Comparison of ENCODE assay signal across 17 cellular contexts in the genomic region with DNA sequence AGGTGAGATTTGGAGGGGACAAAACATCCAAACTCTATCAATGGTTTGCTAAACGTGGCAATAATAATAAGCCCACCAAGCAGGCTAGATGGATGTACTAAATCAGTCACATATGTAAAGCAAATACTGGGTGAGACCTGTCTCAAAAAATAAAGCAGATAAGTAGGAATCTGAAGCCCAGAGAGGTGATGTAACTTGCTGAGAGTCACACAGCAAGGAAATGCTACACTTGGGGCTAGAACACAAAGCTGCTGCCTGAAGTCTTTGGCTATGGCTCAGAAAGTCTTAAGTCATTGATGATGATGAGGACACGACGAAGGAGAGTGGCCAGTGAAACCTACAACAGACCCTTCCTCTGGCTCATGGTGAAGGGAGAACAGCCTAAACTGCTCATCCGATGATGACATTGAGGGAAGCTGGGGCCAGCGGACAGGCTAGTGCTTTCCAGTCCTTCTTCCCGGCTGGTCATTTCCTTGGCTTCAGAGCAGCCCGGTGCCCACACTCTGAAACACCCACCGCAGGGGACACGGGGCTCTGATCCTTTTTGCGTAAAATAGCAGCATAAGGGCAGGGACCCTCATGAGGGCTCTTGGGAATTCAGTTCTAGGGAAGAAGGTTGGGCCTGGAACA. TPM values are rescaled to one million over a fixed set of nuclear protein-coding genes. Genes with fewer than 3 reads are reported as not detected.
A peak's percentile ranks its signal among the peaks of the same experiment; 100 is the strongest.
DNase-seq lines count a peak whose midpoint lies in the region; ATAC-seq and TF ChIP-seq lines count a peak whose summit lies in the region.
"Had no signal": no experiment of that assay in that cellular context is flagged by ENCODE, and none has a peak within 500 bp of the region (broad histone marks: within the 10 kb centered on the region; RNA-seq: fewer than 3 reads in every experiment).

No MANE protein-coding gene starts in this region.

- CTCF ChIA-PET in Calu3 (lab: Charles Lee): interaction anchor here (1.5 kb wide), 1 partner anchor 23 kb away, joined by 6 read pairs; no protein-coding TSS in a partner anchor

- no peak overlapping the region for H3K14ac ChIP-seq in mesenchymal stem cell (ENCODE audit: low read length in 2 of 2)

- H3K27me3 ChIP-seq in mesenchymal stem cell (ENCODE audit: control insufficient read depth in 1 of 2, insufficient read depth in 1 of 2, low read length in 2 of 2) (no peaks in the 10 kb centered on the region), testis (no peaks in the 10 kb centered on the region)
- H3K27me3 ChIP-seq: SJSA1 had no signal

- H2AFZ ChIP-seq in mesenchymal stem cell (ENCODE audit: low read depth, low read length): no peak overlapping the region

- peak overlapping the region in 1 of 2 experiments; percentile 55 for H3K4ac ChIP-seq in mesenchymal stem cell (ENCODE audit: low read depth in 1 of 2, low read length in 2 of 2)

- H3K9me3 ChIP-seq in mesenchymal stem cell (ENCODE audit: control insufficient read depth, low read length): peaks cover 8% of the 10 kb centered on the region
- H3K9me3 ChIP-seq in mucosa of descending colon: no peaks in the 10 kb centered on the region
- H3K9me3 ChIP-seq in testis: no peaks in the 10 kb centered on the region
- H3K9me3 ChIP-seq: SJSA1 had no signal

- no peak overlapping the region for H3K4me3 ChIP-seq in mesenchymal stem cell (ENCODE audit: insufficient read depth in 1 of 2, low read depth in 1 of 2, low read length in 2 of 2)
- H3K4me3 ChIP-seq in mucosa of descending colon: no peak overlapping the region
- no peak overlapping the region for H3K4me3 ChIP-seq in testis
- H3K4me3 ChIP-seq: SJSA1 had no signal

- H4K8ac ChIP-seq in mesenchymal stem cell (ENCODE audit: low read length): no peak overlapping the region

- no peak overlapping the region for H3K23ac ChIP-seq in mesenchymal stem cell (ENCODE audit: low read length in 2 of 2)

- peaks cover 13% of the 10 kb centered on the region for H3K4me1 ChIP-seq in mesenchymal stem cell (ENCODE audit: control insufficient read depth, insufficient read depth, low read depth, low read length)
- no peaks in the 10 kb centered on the region for H3K4me1 ChIP-seq in mucosa of descending colon (ENCODE audit: low read depth)
- no peaks in the 10 kb centered on the region for H3K4me1 ChIP-seq in testis

- no peak for TF ChIP-seq CTCF in Calu3 (IDR thresholded peaks at IDR 0.05; ENCODE audit: unreplicated experiment)
- TF ChIP-seq CTCF in mucosa of descending colon (IDR thresholded peaks at IDR 0.05): no peak
- no peak for TF ChIP-seq CTCF in testis (IDR thresholded peaks at IDR 0.05)

- no peak overlapping the region for H3K4me2 ChIP-seq in mesenchymal stem cell (ENCODE audit: low read length, poor library complexity, severe bottlenecking)
- H3K4me2 ChIP-seq: KMS-11 had no signal

- BruUV-seq in Calu3 (replicated peaks; lab: Mats Ljungman, UMichigan): no TSS peak

- peak overlapping the region; percentile 14 to 64 for H2BK12ac ChIP-seq in mesenchymal stem cell (ENCODE audit: low read length in 2 of 2)

- no peak overlapping the region for H4K91ac ChIP-seq in mesenchymal stem cell (ENCODE audit: low read length)

- intact Hi-C loops in Calu3 (cut with micrococcal nuclease; ENCODE audit: unreplicated experiment): no loop called here
- intact Hi-C loops in mucosa of descending colon (cut with DNase I, micrococcal nuclease): no loop called here
- intact Hi-C loops in testis (cut with DNase I; ENCODE audit: low total_unique reads): no loop called here

- no peak overlapping the region for H3K4me3 Mint-ChIP-seq in Calu3 (ENCODE audit: low read depth, unreplicated experiment)
- no peak overlapping the region for H3K4me3 Mint-ChIP-seq in activated T-helper 17 cell treated with anti-CD3 and anti-CD28 coated beads, Interleukin-2, amount 50 U/mL, for 72 hours
- H3K4me3 Mint-ChIP-seq in stimulated activated effector memory CD8-positive, alpha-beta T cell treated with anti-CD3 and anti-CD28 coated beads, Interleukin-12 subunit alpha, Interleukin-12 subunit beta, amount 100 ng/mL, for 72 hours: no peak overlapping the region
- H3K4me3 Mint-ChIP-seq: B cell had no signal

- H2BK5ac ChIP-seq in mesenchymal stem cell (ENCODE audit: low read depth, low read length, poor library complexity, severe bottlenecking): no peak overlapping the region

- H3K36me3 ChIP-seq in mesenchymal stem cell (ENCODE audit: control insufficient read depth in 1 of 2, insufficient read depth in 2 of 2, low read depth in 1 of 2, low read length in 2 of 2): no peaks in the 10 kb centered on the region
- no peaks in the 10 kb centered on the region for H3K36me3 ChIP-seq in mucosa of descending colon (ENCODE audit: low read depth)
- no peaks in the 10 kb centered on the region for H3K36me3 ChIP-seq in testis (ENCODE audit: low read depth, missing control alignments)
- H3K36me3 ChIP-seq: SJSA1 had no signal

- no peaks in the 10 kb centered on the region for H3K79me1 ChIP-seq in mesenchymal stem cell (replicated peaks; ENCODE audit: low read length, poor library complexity, severe bottlenecking)

- H2AK5ac ChIP-seq in mesenchymal stem cell (ENCODE audit: low read length, severe bottlenecking): peak overlapping the region; percentile 79

- H3K27me3 Mint-ChIP-seq in Calu3 (ENCODE audit: unreplicated experiment): no peaks in the 10 kb centered on the region
- no peaks in the 10 kb centered on the region for H3K27me3 Mint-ChIP-seq in activated T-helper 17 cell treated with anti-CD3 and anti-CD28 coated beads, Interleukin-2, amount 50 U/mL, for 72 hours

- no peak overlapping the region for H3K18ac ChIP-seq in mesenchymal stem cell (ENCODE audit: low read depth in 1 of 2, low read length in 2 of 2)

- no peak overlapping the region for H2BK120ac ChIP-seq in mesenchymal stem cell (ENCODE audit: low read depth, low read length)

- H3K27ac ChIP-seq in mesenchymal stem cell (ENCODE audit: low read length, poor library complexity, severe bottlenecking) (no peak overlapping the region), testis (no peak overlapping the region)
- H3K27ac ChIP-seq: KMS-11 had no signal

- H2BK15ac ChIP-seq in mesenchymal stem cell (ENCODE audit: low read depth, poor library complexity, severe bottlenecking): peak overlapping the region; percentile 60

- H3K4me1 Mint-ChIP-seq in Calu3 (ENCODE audit: low read depth, unreplicated experiment): peaks cover 23% of the 10 kb centered on the region
- peaks cover 9% of the 10 kb centered on the region for H3K4me1 Mint-ChIP-seq in activated T-helper 17 cell treated with anti-CD3 and anti-CD28 coated beads, Interleukin-2, amount 50 U/mL, for 72 hours
- H3K4me1 Mint-ChIP-seq in stimulated activated effector memory CD8-positive, alpha-beta T cell treated with anti-CD3 and anti-CD28 coated beads, Interleukin-12 subunit alpha, Interleukin-12 subunit beta, amount 100 ng/mL, for 72 hours: peaks cover 20% of the 10 kb centered on the region
- H3K4me1 Mint-ChIP-seq: B cell had no signal

- peaks cover 11% of the 10 kb centered on the region for H3K36me3 Mint-ChIP-seq in Calu3 (ENCODE audit: insufficient read depth, unreplicated experiment)
- H3K36me3 Mint-ChIP-seq in activated T-helper 17 cell treated with anti-CD3 and anti-CD28 coated beads, Interleukin-2, amount 50 U/mL, for 72 hours (ENCODE audit: low read depth): no peaks in the 10 kb centered on the region
- H3K36me3 Mint-ChIP-seq in stimulated activated effector memory CD8-positive, alpha-beta T cell treated with anti-CD3 and anti-CD28 coated beads, Interleukin-12 subunit alpha, Interleukin-12 subunit beta, amount 100 ng/mL, for 72 hours: no peaks in the 10 kb centered on the region

- peak overlapping the region; percentile 90 for H3K27ac Mint-ChIP-seq in Calu3 (ENCODE audit: unreplicated experiment)
- peak overlapping the region; percentile 85 for H3K27ac Mint-ChIP-seq in activated T-helper 17 cell treated with anti-CD3 and anti-CD28 coated beads, Interleukin-2, amount 50 U/mL, for 72 hours
- peak overlapping the region; percentile 66 for H3K27ac Mint-ChIP-seq in stimulated activated effector memory CD8-positive, alpha-beta T cell treated with anti-CD3 and anti-CD28 coated beads, Interleukin-12 subunit alpha, Interleukin-12 subunit beta, amount 100 ng/mL, for 72 hours
- H3K27ac Mint-ChIP-seq: B cell had no signal

- TF ChIP-seq POLR2A in testis (IDR thresholded peaks at IDR 0.05): no peak

- peak overlapping the region; percentile 79 for H3K9ac ChIP-seq in mesenchymal stem cell (ENCODE audit: low read length)
- H3K9ac ChIP-seq: KMS-11 had no signal

- WGBS in mesenchymal stem cell: 86% methylated on average over 9 of the region's 10 CpGs
- WGBS in testis, 2 donors: 75 to 81% methylated on average over 10 of the region's 10 CpGs

- H3K9me3 Mint-ChIP-seq in Calu3 (ENCODE audit: low read depth, unreplicated experiment): no peaks in the 10 kb centered on the region
- H3K9me3 Mint-ChIP-seq in activated T-helper 17 cell treated with anti-CD3 and anti-CD28 coated beads, Interleukin-2, amount 50 U/mL, for 72 hours: peaks cover 7% of the 10 kb centered on the region
- peaks cover 6% of the 10 kb centered on the region for H3K9me3 Mint-ChIP-seq in stimulated activated effector memory CD8-positive, alpha-beta T cell treated with anti-CD3 and anti-CD28 coated beads, Interleukin-12 subunit alpha, Interleukin-12 subunit beta, amount 100 ng/mL, for 72 hours

- DNase-seq in Calu3 (no peak), mesenchymal stem cell (no peak), mucosa of descending colon (no peak), NCI-H1417 treated with DMSO at 0.1 percent for 48 hours (lab: John Stamatoyannopoulos, UW) (no peak), testis (no peak)
- DNase-seq in stimulated activated effector memory CD8-positive, alpha-beta T cell treated with anti-CD3 and anti-CD28 coated beads, Interleukin-12 subunit alpha, Interleukin-12 subunit beta, amount 100 ng/mL, for 72 hours (ENCODE audit: low spot score in 2 of 2): no peak
- DNase-seq: GF-D8, NCI-H1105, NCI-H2029 treated with DMSO at 0.1 percent for 48 hours, NCI-H510A treated with DMSO at 0.1 percent for 48 hours, NCI-H82 had no signal

- ATAC-seq in activated T-helper 17 cell treated with anti-CD3 and anti-CD28 coated beads, Interleukin-2, amount 50 U/mL, for 72 hours (replicated peaks): no peak
- ATAC-seq in stimulated activated effector memory CD8-positive, alpha-beta T cell treated with anti-CD3 and anti-CD28 coated beads, Interleukin-12 subunit alpha, Interleukin-12 subunit beta, amount 100 ng/mL, for 72 hours: no peak
- ATAC-seq in mucosa of descending colon (no peak), HG02852 (IDR thresholded peaks at IDR 0.05; ENCODE audit: unreplicated experiment) (no peak)
- ATAC-seq: Right ventricle myocardium inferior had no signal

RNA-seq across cellular contexts. Expression of a gene that starts 14.1 kb away (rescaled TPM):
- total RNA-seq in Calu3 (2022): 38.1 and 50.5 TPM in 2 replicates
- 10 to 100 TPM; 18.3 to 24.6 TPM for total RNA-seq in activated T-helper 17 cell treated with anti-CD3 and anti-CD28 coated beads, Interleukin-2, amount 50 U/mL, for 72 hours
- polyA plus RNA-seq in mesenchymal stem cell (2013, experiment 1 of 2): 214 TPM
- polyA plus RNA-seq in mesenchymal stem cell (2013, experiment 2 of 2): 205 TPM
- 100 to 1,000 TPM in 2 of 3 donors, 10 to 100 TPM in 1; 90.9 to 233 (median 137) TPM for total RNA-seq in mucosa of descending colon
- 100 to 1,000 TPM; 159 to 172 TPM for total RNA-seq in testis
- polyA plus RNA-seq in testis (ENCODE audit: insufficient read depth, low read depth, low replicate concordance): 86.2 TPM
